Comparison of ENCODE assay signal across 30 cellular contexts in genomic region chr12:13116259-13116658, GRCh38. TPM values are rescaled to one million over a fixed set of nuclear protein-coding genes. Genes with fewer than 3 reads are reported as not detected.
DNase-seq lines count a peak whose midpoint lies in the region; ATAC-seq and TF ChIP-seq lines count a peak whose summit lies in the region.
"Had no signal": no experiment of that assay in that cellular context is flagged by ENCODE, and none has a peak within 500 bp of the region (broad histone marks: within the 10 kb centered on the region; RNA-seq: fewer than 3 reads in every experiment).

No MANE protein-coding gene starts in this region.

- no peaks in the 10 kb centered on the region for H3K9me3 ChIP-seq in gastroesophageal sphincter
- H3K9me3 ChIP-seq: HAP-1, neutrophil, prostate gland, transverse colon had no signal

- H3K9me3 Mint-ChIP-seq in glutamatergic neuron (ENCODE audit: unreplicated experiment) = no peaks in the 10 kb centered on the region
- H3K9me3 Mint-ChIP-seq: activated CD8-positive, alpha-beta T cell treated with anti-CD3 and anti-CD28 coated beads for 36 hours; activated naive CD4-positive, alpha-beta T cell treated with anti-CD3 and anti-CD28 coated beads for 36 hours; activated T-helper 1 cell treated with anti-CD3 and anti-CD28 coated beads, Interleukin-12 subunit alpha, Interleukin-12 subunit beta, Interleukin-2, Interleukin-4 antibody, amounts not matched to agents 30 ng/mL and 10 ng/mL and 1 ng/mL, durations not matched to agents 14 hours and 24 hours and 36 hours; CD8-positive, alpha-beta memory T cell had no signal

- WGBS in gastroesophageal sphincter (ENCODE audit: low coverage in 1 of 2), 2 donors = 72 to 77% methylated on average over 2 to 7 of the region's 7 CpGs

- H3K4me3 ChIP-seq in gastroesophageal sphincter = no peak overlapping the region
- H3K4me3 ChIP-seq: GM12878, HAP-1, prostate gland, transverse colon had no signal

- TF ChIP-seq EP300 in gastroesophageal sphincter (IDR thresholded peaks at IDR 0.05) = no peak

- H3K36me3 Mint-ChIP-seq in glutamatergic neuron (ENCODE audit: unreplicated experiment) = peaks cover 4% of the 10 kb centered on the region
- H3K36me3 Mint-ChIP-seq: CD8-positive, alpha-beta memory T cell had no signal

- DNase-seq in astrocyte of the hippocampus (ENCODE audit: low read depth, low spot score) = peak; percentile 18
- peak; percentile 23 for DNase-seq in kidney tubule cell (ENCODE audit: low spot score)
- DNase-seq in sciatic nerve (ENCODE audit: low spot score) = no peak
- DNase-seq in amniotic stem cell (lab: John Stamatoyannopoulos, UW) = no peak
- DNase-seq in SHP77 (lab: John Stamatoyannopoulos, UW) = no peak
- DNase-seq in glutamatergic neuron = no peak
- DNase-seq: activated CD8-positive, alpha-beta memory T cell treated with anti-CD3 and anti-CD28 coated beads, Interleukin-2, amount 50 U/mL, for 48 hours; activated CD8-positive, alpha-beta T cell treated with anti-CD3 and anti-CD28 coated beads for 36 hours; activated naive CD4-positive, alpha-beta T cell treated with anti-CD3 and anti-CD28 coated beads for 36 hours; brain microvascular endothelial cell; CD8-positive, alpha-beta memory T cell; EL; NCI-H1417; NCI-H2029 treated with DMSO at 0.1 percent for 48 hours; NCI-H2227 treated with DMSO at 0.1 percent for 48 hours; NCI-H526; NK-92 treated with Interleukin-12 subunit alpha and Interleukin-12 subunit beta, amount 100 ng/mL, for 24 hours; PC-3; stimulated activated CD4-positive, alpha-beta T cell treated with anti-CD3 and anti-CD28 coated beads, Interleukin-4, amount 100 ng/mL, for 24 hours; T-helper 2 cell; transverse colon had no signal

- TF ChIP-seq CTCF in gastroesophageal sphincter (IDR thresholded peaks at IDR 0.05) (no peak), glutamatergic neuron (IDR thresholded peaks at IDR 0.05; ENCODE audit: partially characterized antibody, unreplicated experiment) (no peak)

- intact Hi-C loops in sciatic nerve (cut with DNase I) = no loop called here

- H3K4me1 ChIP-seq in gastroesophageal sphincter = peaks cover 0 to 11% (median 0%) of the 10 kb centered on the region in 3 donors
- H3K4me1 ChIP-seq: HAP-1, prostate gland, transverse colon had no signal

- peaks cover 5% of the 10 kb centered on the region for H3K4me1 Mint-ChIP-seq in glutamatergic neuron (ENCODE audit: low read depth, unreplicated experiment)
- H3K4me1 Mint-ChIP-seq: CD8-positive, alpha-beta memory T cell had no signal

- H3K36me3 ChIP-seq in gastroesophageal sphincter = no peaks in the 10 kb centered on the region
- H3K36me3 ChIP-seq: brain microvascular endothelial cell, HAP-1, neutrophil, prostate gland, transverse colon had no signal

- ATAC-seq in gastroesophageal sphincter (peak; percentile 59), sciatic nerve (peak; percentile 18), HG03469 (IDR thresholded peaks at IDR 0.05; ENCODE audit: unreplicated experiment) (no peak)
- ATAC-seq: activated CD8-positive, alpha-beta T cell treated with anti-CD3 and anti-CD28 coated beads for 36 hours; GM12878; PC-3 had no signal

- no peak for TF ChIP-seq POLR2A in gastroesophageal sphincter (IDR thresholded peaks at IDR 0.05)

- no peak overlapping the region for H3K4me3 Mint-ChIP-seq in glutamatergic neuron (ENCODE audit: unreplicated experiment)
- H3K4me3 Mint-ChIP-seq: activated CD8-positive, alpha-beta T cell treated with anti-CD3 and anti-CD28 coated beads for 36 hours; activated naive CD4-positive, alpha-beta T cell treated with anti-CD3 and anti-CD28 coated beads for 36 hours; activated T-helper 1 cell treated with anti-CD3 and anti-CD28 coated beads, Interleukin-12 subunit alpha, Interleukin-12 subunit beta, Interleukin-2, Interleukin-4 antibody, amounts not matched to agents 30 ng/mL and 10 ng/mL and 1 ng/mL, durations not matched to agents 14 hours and 24 hours and 36 hours; CD8-positive, alpha-beta memory T cell had no signal

- no peaks in the 10 kb centered on the region for H3K27me3 Mint-ChIP-seq in glutamatergic neuron (ENCODE audit: unreplicated experiment)

- no peaks in the 10 kb centered on the region for H3K27me3 ChIP-seq in gastroesophageal sphincter
- H3K27me3 ChIP-seq: brain microvascular endothelial cell, neutrophil had no signal

- H3K27ac Mint-ChIP-seq in glutamatergic neuron (ENCODE audit: unreplicated experiment) = no peak overlapping the region
- H3K27ac Mint-ChIP-seq: activated CD8-positive, alpha-beta T cell treated with anti-CD3 and anti-CD28 coated beads for 36 hours; activated naive CD4-positive, alpha-beta T cell treated with anti-CD3 and anti-CD28 coated beads for 36 hours; activated T-helper 1 cell treated with anti-CD3 and anti-CD28 coated beads, Interleukin-12 subunit alpha, Interleukin-12 subunit beta, Interleukin-2, Interleukin-4 antibody, amounts not matched to agents 30 ng/mL and 10 ng/mL and 1 ng/mL, durations not matched to agents 14 hours and 24 hours and 36 hours had no signal

- H3K27ac ChIP-seq in gastroesophageal sphincter = peak overlapping the region in 1 of 4 donors; percentile 53
- H3K27ac ChIP-seq: brain microvascular endothelial cell, neutrophil, prostate gland, transverse colon had no signal

RNA-seq across cellular contexts. Expression of gene GSG1, which starts 12.8 kb away (rescaled TPM):
- total RNA-seq in gastroesophageal sphincter (not detected), sciatic nerve (not detected), glutamatergic neuron (ENCODE audit: unreplicated experiment) (not detected)
- total RNA-seq: activated CD8-positive, alpha-beta T cell treated with anti-CD3 and anti-CD28 coated beads for 36 hours; activated naive CD4-positive, alpha-beta T cell treated with anti-CD3 and anti-CD28 coated beads for 36 hours; activated T-helper 1 cell treated with anti-CD3 and anti-CD28 coated beads, Interleukin-12 subunit alpha, Interleukin-12 subunit beta, Interleukin-2, Interleukin-4 antibody, amounts not matched to agents 30 ng/mL and 10 ng/mL and 1 ng/mL, durations not matched to agents 14 hours and 24 hours and 36 hours; CD8-positive, alpha-beta memory T cell; chondrocyte; GM12878; mesenteric fat pad; transverse colon had no signal

Comparison
In these comparisons a context has a peak if more than half of its experiments do, and no peak if none do; other contexts are left out.
1. DNase-seq: peak in astrocyte of the hippocampus (single experiment) and kidney tubule cell (single experiment); none in sciatic nerve (single experiment), amniotic stem cell (single experiment), SHP77 (0 of 2) and glutamatergic neuron (single experiment).